ENCODE assay signal across 25 cellular contexts in genomic region chr4:74838746-74839370, GRCh38. TPM values are rescaled to one million over a fixed set of nuclear protein-coding genes. Genes with fewer than 3 reads are reported as not detected.
DNase-seq lines count a peak whose midpoint lies in the region; ATAC-seq and TF ChIP-seq lines count a peak whose summit lies in the region.
"Had no signal": no experiment of that assay in that cellular context is flagged by ENCODE, and none has a peak within 500 bp of the region (broad histone marks: within the 10 kb centered on the region; RNA-seq: fewer than 3 reads in every experiment).

No MANE protein-coding gene starts in this region.

- H3K36me3 Mint-ChIP-seq in chondrocyte (ENCODE audit: low read depth): no peaks in the 10 kb centered on the region
- H3K36me3 Mint-ChIP-seq: activated naive CD4-positive, alpha-beta T cell treated with anti-CD3 and anti-CD28 coated beads, Interleukin-2, amount 50 U/mL, for 72 hours; IgD-negative memory B cell; naive B cell had no signal

- 22 to 28% methylated on average over 4 of the region's 4 CpGs for WGBS in GM23248 (ENCODE audit: low coverage in 1 of 2, low lambda C conversion rate in 2 of 2, missing lambda C conversion rate in 2 of 2), 2 experiments

- no peak overlapping the region for H3K4me3 ChIP-seq in GM23248
- no peak overlapping the region for H3K4me3 ChIP-seq in RWPE2 (ENCODE audit: severe bottlenecking)
- no peak overlapping the region for H3K4me3 ChIP-seq in fibroblast of mammary gland (ENCODE audit: control insufficient read depth, low read depth, low read length)
- H3K4me3 ChIP-seq in retinal pigment epithelial cell (ENCODE audit: low read length): no peak overlapping the region
- H3K4me3 ChIP-seq: heart right ventricle, ovary, sigmoid colon, SK-N-MC, transverse colon had no signal

- H3K79me2 ChIP-seq in GM23248 (ENCODE audit: insufficient read depth): no peaks in the 10 kb centered on the region

- H3K9me2 ChIP-seq in GM23248 (ENCODE audit: insufficient read depth): no peaks in the 10 kb centered on the region

- H3K4me2 ChIP-seq in GM23248 (ENCODE audit: unreplicated experiment): no peak overlapping the region

- H3K27me3 ChIP-seq in GM23248 (replicated peaks; ENCODE audit: insufficient read depth) (peaks cover 6% of the 10 kb centered on the region; the same call in 1 of the 2 replicates), RWPE2 (ENCODE audit: insufficient read depth, poor library complexity, severe bottlenecking) (no peaks in the 10 kb centered on the region)
- H3K27me3 ChIP-seq: heart right ventricle, ovary, sigmoid colon, transverse colon had no signal

- no peaks in the 10 kb centered on the region for H3K9me3 ChIP-seq in GM23248 (ENCODE audit: low read depth)
- no peaks in the 10 kb centered on the region for H3K9me3 ChIP-seq in RWPE2 (ENCODE audit: severe bottlenecking)
- H3K9me3 ChIP-seq: heart right ventricle, ovary, sigmoid colon, transverse colon had no signal

- DNase-seq in GM23248 (peak; percentile 68), RWPE2 (ENCODE audit: low spot score) (no peak), fibroblast of mammary gland (ENCODE audit: low read depth) (peak; percentile 61), retinal pigment epithelial cell (ENCODE audit: low read depth) (peak; percentile 75), substantia nigra (lab: John Stamatoyannopoulos, UW) (no peak), chondrocyte (ENCODE audit: low spot score) (no peak), NCI-H2107 treated with DMSO at 0.1 percent for 48 hours (lab: John Stamatoyannopoulos, UW; ENCODE audit: unreplicated experiment) (no peak), DMS79 treated with DMSO at 0.1 percent for 48 hours (lab: John Stamatoyannopoulos, UW) (no peak)
- DNase-seq: activated CD4-positive, alpha-beta T cell treated with anti-CD3 and anti-CD28 coated beads for 1 hour; DMS79; heart right ventricle; naive B cell; NCI-H1694; NCI-H2227 treated with DMSO at 0.1 percent for 48 hours; ovary; sigmoid colon; stimulated activated CD4-positive, alpha-beta T cell treated with anti-CD3 and anti-CD28 coated beads, Interleukin-1b, Interleukin-23, amount 100 ng/mL, for 48 hours; stimulated activated naive CD4-positive, alpha-beta T cell treated with Interleukin-2 at 50 U/mL for 16 hours; transverse colon had no signal

- in situ Hi-C loops in GM23248 (cut with MboI): no loop called here

- no peak overlapping the region for H3K27ac ChIP-seq in GM23248
- no peak overlapping the region for H3K27ac ChIP-seq in RWPE2 (ENCODE audit: poor library complexity, severe bottlenecking)
- no peak overlapping the region for H3K27ac ChIP-seq in substantia nigra (ENCODE audit: low read depth, low read length, poor library complexity, severe bottlenecking)
- H3K27ac ChIP-seq: heart right ventricle, ovary, sigmoid colon, SK-N-MC, transverse colon had no signal

- no peaks in the 10 kb centered on the region for H3K4me1 Mint-ChIP-seq in chondrocyte (ENCODE audit: low read depth)
- H3K4me1 Mint-ChIP-seq: IgD-negative memory B cell, naive B cell had no signal

- no peak overlapping the region for H3K9ac ChIP-seq in GM23248

- TF ChIP-seq CTCF in RWPE2 (IDR thresholded peaks at IDR 0.05; ENCODE audit: poor library complexity, severe bottlenecking): no peak
- TF ChIP-seq CTCF in fibroblast of mammary gland (conservative IDR thresholded peaks at IDR 0.05; ENCODE audit: control insufficient read depth, insufficient read depth, low read depth, low read length): no peak
- no peak for TF ChIP-seq CTCF in retinal pigment epithelial cell (conservative IDR thresholded peaks at IDR 0.05; ENCODE audit: low read depth, low read length)
- no peak for TF ChIP-seq CTCF in chondrocyte (IDR thresholded peaks at IDR 0.05)

- H3K27ac Mint-ChIP-seq in chondrocyte (ENCODE audit: unreplicated experiment): no peak overlapping the region
- H3K27ac Mint-ChIP-seq: activated naive CD4-positive, alpha-beta T cell treated with anti-CD3 and anti-CD28 coated beads, Interleukin-2, amount 50 U/mL, for 72 hours; activated T-helper 1 cell treated with anti-CD3 and anti-CD28 coated beads, Interleukin-12 subunit alpha, Interleukin-12 subunit beta, Interleukin-2, Interleukin-4 antibody, amounts not matched to agents 30 ng/mL and 10 ng/mL and 1 ng/mL, durations not matched to agents 14 hours and 24 hours and 36 hours; IgD-negative memory B cell; naive B cell had no signal

- peak; percentile 92 for ATAC-seq in RWPE2 (ENCODE audit: low read depth)
- ATAC-seq: activated naive CD4-positive, alpha-beta T cell treated with anti-CD3 and anti-CD28 coated beads, Interleukin-2, amount 50 U/mL, for 72 hours; heart right ventricle had no signal

- H3F3A ChIP-seq in GM23248 (ENCODE audit: insufficient read depth): no peaks in the 10 kb centered on the region

- H3K36me3 ChIP-seq in GM23248 (ENCODE audit: low read depth) (no peaks in the 10 kb centered on the region), RWPE2 (ENCODE audit: low read depth) (no peaks in the 10 kb centered on the region)
- H3K36me3 ChIP-seq: heart right ventricle, ovary, sigmoid colon, transverse colon had no signal

- no peaks in the 10 kb centered on the region for H3K9me3 Mint-ChIP-seq in chondrocyte (ENCODE audit: low read depth)
- H3K9me3 Mint-ChIP-seq: activated naive CD4-positive, alpha-beta T cell treated with anti-CD3 and anti-CD28 coated beads, Interleukin-2, amount 50 U/mL, for 72 hours; activated T-helper 1 cell treated with anti-CD3 and anti-CD28 coated beads, Interleukin-12 subunit alpha, Interleukin-12 subunit beta, Interleukin-2, Interleukin-4 antibody, amounts not matched to agents 30 ng/mL and 10 ng/mL and 1 ng/mL, durations not matched to agents 14 hours and 24 hours and 36 hours; IgD-negative memory B cell had no signal

- no peak overlapping the region for H2AFZ ChIP-seq in GM23248

- H3K4me1 ChIP-seq in GM23248 (ENCODE audit: insufficient read depth) (no peaks in the 10 kb centered on the region), RWPE2 (ENCODE audit: insufficient read depth, poor library complexity, severe bottlenecking) (peaks cover 3% of the 10 kb centered on the region)
- H3K4me1 ChIP-seq: heart right ventricle, sigmoid colon, transverse colon had no signal

- H3K27me3 Mint-ChIP-seq in chondrocyte (ENCODE audit: low read depth): peaks cover 7% of the 10 kb centered on the region

- H4K20me1 ChIP-seq in GM23248 (ENCODE audit: insufficient read depth): no peaks in the 10 kb centered on the region

- H3K4me3 Mint-ChIP-seq in chondrocyte (ENCODE audit: unreplicated experiment): no peak overlapping the region
- H3K4me3 Mint-ChIP-seq: activated T-helper 1 cell treated with anti-CD3 and anti-CD28 coated beads, Interleukin-12 subunit alpha, Interleukin-12 subunit beta, Interleukin-2, Interleukin-4 antibody, amounts not matched to agents 30 ng/mL and 10 ng/mL and 1 ng/mL, durations not matched to agents 14 hours and 24 hours and 36 hours; IgD-negative memory B cell; naive B cell had no signal

RNA-seq across cellular contexts. Expression of gene BTC, which starts 44.5 kb away (rescaled TPM):
- total RNA-seq in GM23248 (2014; rRNA removed; shearing (Covaris generic)): not detected in 2 replicates
- polyA plus RNA-seq in GM23248 (2016; fragmentation: Nextera tagmentation; extraction: Ambion mirVana): not detected in 2 replicates
- total RNA-seq in chondrocyte: 0.33 to 0.41 TPM (median 0.40 TPM) in 3 replicates
- total RNA-seq: activated naive CD4-positive, alpha-beta T cell treated with anti-CD3 and anti-CD28 coated beads, Interleukin-2, amount 50 U/mL, for 72 hours; activated T-helper 1 cell treated with anti-CD3 and anti-CD28 coated beads, Interleukin-12 subunit alpha, Interleukin-12 subunit beta, Interleukin-2, Interleukin-4 antibody, amounts not matched to agents 30 ng/mL and 10 ng/mL and 1 ng/mL, durations not matched to agents 14 hours and 24 hours and 36 hours; dermis microvascular lymphatic vessel endothelial cell; lung microvascular endothelial cell had no signal
- polyA plus RNA-seq: IgD-negative memory B cell had no signal

Comparison
In these comparisons a context has a peak if more than half of its experiments do, and no peak if none do; other contexts are left out.
1. DNase-seq: peak in GM23248 (single experiment), fibroblast of mammary gland (single experiment) and retinal pigment epithelial cell (single experiment); none in RWPE2 (single experiment), substantia nigra (0 of 49), chondrocyte (single experiment), NCI-H2107 treated with DMSO at 0.1 percent for 48 hours (single experiment) and DMS79 treated with DMSO at 0.1 percent for 48 hours (single experiment).